In the genomic region with DNA sequence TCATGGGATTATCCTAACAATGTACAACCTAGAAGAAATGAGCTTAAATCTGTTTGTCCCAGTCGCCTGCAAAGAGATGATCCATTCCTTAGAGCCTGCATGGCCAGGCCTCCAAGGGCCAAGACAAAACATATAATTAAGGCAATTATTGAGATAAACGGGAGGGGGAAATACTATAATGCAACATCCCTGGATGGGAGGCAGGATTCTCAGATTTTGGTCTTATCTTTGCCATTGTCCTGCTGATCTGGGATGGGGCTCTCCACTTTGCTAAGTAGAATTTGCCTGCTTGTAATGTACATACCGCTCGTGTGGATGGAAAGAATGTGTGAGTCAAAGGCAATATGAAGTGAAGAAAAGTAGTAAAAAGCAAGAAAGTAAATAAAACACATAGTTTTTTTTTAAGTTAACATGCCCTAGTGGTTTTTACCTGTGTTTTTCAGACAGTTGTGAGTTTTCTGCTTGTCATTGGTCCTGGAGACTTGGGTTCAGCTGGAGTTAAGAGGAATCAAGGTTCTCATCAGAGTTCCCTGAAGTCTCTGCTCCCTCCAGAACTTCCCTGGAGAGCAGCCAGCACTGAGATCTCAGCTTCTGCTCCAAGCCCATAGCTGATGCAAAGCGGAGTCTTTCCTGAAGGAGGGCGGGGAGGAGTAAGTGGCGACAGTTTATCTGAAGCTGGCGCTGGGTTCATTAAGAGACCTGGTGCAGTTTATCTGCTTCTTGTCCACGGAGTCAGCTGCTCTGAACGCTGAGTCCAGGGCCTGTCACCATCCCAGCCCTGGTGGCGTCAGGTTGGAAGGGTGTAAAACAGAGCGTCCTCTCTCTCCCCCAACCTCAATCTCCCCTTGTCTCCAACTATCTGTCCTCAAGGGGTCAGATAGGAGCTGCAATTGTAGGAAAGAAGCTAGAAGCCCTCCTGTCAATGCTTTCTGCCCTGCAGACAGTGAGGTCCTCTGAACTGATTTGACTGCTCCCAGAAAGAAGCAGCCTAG, we compare ENCODE assay signal across 1 cellular context.
TF ChIP-seq lines count a peak whose summit lies in the region.

No MANE protein-coding gene starts in this region.

TF ChIP-seq in K562, 482 proteins besides CTCF, POLR2A, EP300 and RAD21 (continued from another document and continues in another):
- TF ChIP-seq, protein P1, sequence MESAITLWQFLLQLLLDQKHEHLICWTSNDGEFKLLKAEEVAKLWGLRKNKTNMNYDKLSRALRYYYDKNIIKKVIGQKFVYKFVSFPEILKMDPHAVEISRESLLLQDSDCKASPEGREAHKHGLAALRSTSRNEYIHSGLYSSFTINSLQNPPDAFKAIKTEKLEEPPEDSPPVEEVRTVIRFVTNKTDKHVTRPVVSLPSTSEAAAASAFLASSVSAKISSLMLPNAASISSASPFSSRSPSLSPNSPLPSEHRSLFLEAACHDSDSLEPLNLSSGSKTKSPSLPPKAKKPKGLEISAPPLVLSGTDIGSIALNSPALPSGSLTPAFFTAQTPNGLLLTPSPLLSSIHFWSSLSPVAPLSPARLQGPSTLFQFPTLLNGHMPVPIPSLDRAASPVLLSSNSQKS (CRISPR knock-in tag; IDR thresholded peaks at IDR 0.05) = no peak
- TF ChIP-seq POLR2B (IDR thresholded peaks at IDR 0.05; ENCODE audit: low read depth, partially characterized antibody) (no peak), GATAD2A (IDR thresholded peaks at IDR 0.05) (0 out of 2 replicates have a peak, but pooled peaks have one; percentile 36), FOXA3 (CRISPR knock-in tag; conservative IDR thresholded peaks at IDR 0.05 in 1 of 2, IDR thresholded peaks at IDR 0.05 in 1 of 2) (no peak), ESRRA (IDR thresholded peaks at IDR 0.05; ENCODE audit: borderline replicate concordance, low read depth) (0 out of 2 replicates have a peak, but pooled peaks have one; percentile 39), ZNF165 (CRISPR knock-in tag; IDR thresholded peaks at IDR 0.05; ENCODE audit: borderline replicate concordance) (no peak), DPF2 (IDR thresholded peaks at IDR 0.05) (peak; percentile 73), MYBL2 (IDR thresholded peaks at IDR 0.05; ENCODE audit: low read depth) (no peak), MYBL2 (CRISPR knock-in tag; IDR thresholded peaks at IDR 0.05; ENCODE audit: borderline replicate concordance) (no peak), ZEB2 (IDR thresholded peaks at IDR 0.05) (peak; percentile 84; the same call in 1 of the 2 replicates), TARDBP (IDR thresholded peaks at IDR 0.05) (no peak), MCM2 (IDR thresholded peaks at IDR 0.05; ENCODE audit: low read depth) (no peak), HDAC8 (tag; IDR thresholded peaks at IDR 0.05) (no peak), BRD9 (IDR thresholded peaks at IDR 0.05; ENCODE audit: low read depth, partially characterized antibody) (peak; percentile 13), ZNF699 (CRISPR knock-in tag; IDR thresholded peaks at IDR 0.05; ENCODE audit: insufficient replicate concordance) (no peak), SNIP1 (IDR thresholded peaks at IDR 0.05; ENCODE audit: low read depth) (no peak), ZNF133 (CRISPR knock-in tag; IDR thresholded peaks at IDR 0.05) (no peak), JUND (IDR thresholded peaks at IDR 0.05; ENCODE audit: borderline replicate concordance, low read depth, low read length) (peak; percentile 66; the same call in 1 of the 2 replicates), JUND (tag; IDR thresholded peaks at IDR 0.05; ENCODE audit: borderline replicate concordance, low read depth, low read length) (peak; percentile 24; the same call in 1 of the 3 replicates), TOE1 (IDR thresholded peaks at IDR 0.05; ENCODE audit: borderline replicate concordance) (peak; percentile 58; the same call in 1 of the 2 replicates), TOE1 (CRISPR knock-in tag; IDR thresholded peaks at IDR 0.05; ENCODE audit: borderline replicate concordance, low read depth) (no peak), SMARCE1 (IDR thresholded peaks at IDR 0.05) (no peak), RBM39 (optimal IDR thresholded peaks at IDR 0.05; ENCODE audit: low read depth, low read length) (no peak), KDM1A (IDR thresholded peaks at IDR 0.05) (peak; percentile 49 to 61), MECOM (CRISPR knock-in tag; IDR thresholded peaks at IDR 0.05) (peak; percentile 32; the same call in 1 of the 2 replicates), NBN (IDR thresholded peaks at IDR 0.05; ENCODE audit: low read depth) (0 out of 2 replicates have a peak, but pooled peaks have one; percentile 35), TEAD4 (IDR thresholded peaks at IDR 0.05; ENCODE audit: low read length) (0 out of 2 replicates have a peak, but pooled peaks have one; percentile 23), TEAD4 (CRISPR knock-in tag; IDR thresholded peaks at IDR 0.05; ENCODE audit: borderline replicate concordance) (no peak), MAZ (CRISPR knock-in tag; conservative IDR thresholded peaks at IDR 0.05 in 1 of 2, IDR thresholded peaks at IDR 0.05 in 1 of 2) (peak in 1 of 2 experiments; percentile 89; a peak in 3 of 4 replicates), HNRNPL (IDR thresholded peaks at IDR 0.05; ENCODE audit: low read depth, low read length) (no peak), SETDB1 (IDR thresholded peaks at IDR 0.05; ENCODE audit: low read length) (no peak), GABPB2 (CRISPR knock-in tag; conservative IDR thresholded peaks at IDR 0.05) (no peak), ZNF644 (tag; IDR thresholded peaks at IDR 0.05; ENCODE audit: low read depth) (0 out of 2 replicates have a peak, but pooled peaks have one; percentile 42), CBFA2T3 (IDR thresholded peaks at IDR 0.05) (peak; percentile 59; the same call in 1 of the 2 replicates), RB1 (IDR thresholded peaks at IDR 0.05; ENCODE audit: low read depth) (peak; percentile 34; the same call in 1 of the 2 replicates), PHF21A (IDR thresholded peaks at IDR 0.05; ENCODE audit: borderline replicate concordance, low read depth) (0 out of 2 replicates have a peak, but pooled peaks have one; percentile 59), CTBP1 (IDR thresholded peaks at IDR 0.05; ENCODE audit: borderline replicate concordance) (peak; percentile 98), SAFB (IDR thresholded peaks at IDR 0.05; ENCODE audit: borderline replicate concordance, low read depth, low read length) (no peak), CREB1 (IDR thresholded peaks at IDR 0.05) (no peak), CREB1 (CRISPR knock-in tag; IDR thresholded peaks at IDR 0.05) (no peak), ATF1 (CRISPR knock-in tag; IDR thresholded peaks at IDR 0.05) (no peak), ATF1 (tag; IDR thresholded peaks at IDR 0.05) (peak; percentile 53)
- TF ChIP-seq, protein P2, sequence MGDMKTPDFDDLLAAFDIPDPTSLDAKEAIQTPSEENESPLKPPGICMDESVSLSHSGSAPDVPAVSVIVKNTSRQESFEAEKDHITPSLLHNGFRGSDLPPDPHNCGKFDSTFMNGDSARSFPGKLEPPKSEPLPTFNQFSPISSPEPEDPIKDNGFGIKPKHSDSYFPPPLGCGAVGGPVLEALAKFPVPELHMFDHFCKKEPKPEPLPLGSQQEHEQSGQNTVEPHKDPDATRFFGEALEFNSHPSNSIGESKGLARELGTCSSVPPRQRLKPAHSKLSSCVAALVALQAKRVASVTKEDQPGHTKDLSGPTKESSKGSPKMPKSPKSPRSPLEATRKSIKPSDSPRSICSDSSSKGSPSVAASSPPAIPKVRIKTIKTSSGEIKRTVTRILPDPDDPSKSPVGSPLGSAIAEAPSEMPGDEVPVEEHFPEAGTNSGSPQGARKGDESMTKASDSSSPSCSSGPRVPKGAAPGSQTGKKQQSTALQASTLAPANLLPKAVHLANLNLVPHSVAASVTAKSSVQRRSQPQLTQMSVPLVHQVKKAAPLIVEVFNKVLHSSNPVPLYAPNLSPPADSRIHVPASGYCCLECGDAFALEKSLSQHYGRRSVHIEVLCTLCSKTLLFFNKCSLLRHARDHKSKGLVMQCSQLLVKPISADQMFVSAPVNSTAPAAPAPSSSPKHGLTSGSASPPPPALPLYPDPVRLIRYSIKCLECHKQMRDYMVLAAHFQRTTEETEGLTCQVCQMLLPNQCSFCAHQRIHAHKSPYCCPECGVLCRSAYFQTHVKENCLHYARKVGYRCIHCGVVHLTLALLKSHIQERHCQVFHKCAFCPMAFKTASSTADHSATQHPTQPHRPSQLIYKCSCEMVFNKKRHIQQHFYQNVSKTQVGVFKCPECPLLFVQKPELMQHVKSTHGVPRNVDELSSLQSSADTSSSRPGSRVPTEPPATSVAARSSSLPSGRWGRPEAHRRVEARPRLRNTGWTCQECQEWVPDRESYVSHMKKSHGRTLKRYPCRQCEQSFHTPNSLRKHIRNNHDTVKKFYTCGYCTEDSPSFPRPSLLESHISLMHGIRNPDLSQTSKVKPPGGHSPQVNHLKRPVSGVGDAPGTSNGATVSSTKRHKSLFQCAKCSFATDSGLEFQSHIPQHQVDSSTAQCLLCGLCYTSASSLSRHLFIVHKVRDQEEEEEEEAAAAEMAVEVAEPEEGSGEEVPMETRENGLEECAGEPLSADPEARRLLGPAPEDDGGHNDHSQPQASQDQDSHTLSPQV (IDR thresholded peaks at IDR 0.05) = peak; percentile 43; the same call in 1 of the 2 replicates
- TF ChIP-seq, protein P3, sequence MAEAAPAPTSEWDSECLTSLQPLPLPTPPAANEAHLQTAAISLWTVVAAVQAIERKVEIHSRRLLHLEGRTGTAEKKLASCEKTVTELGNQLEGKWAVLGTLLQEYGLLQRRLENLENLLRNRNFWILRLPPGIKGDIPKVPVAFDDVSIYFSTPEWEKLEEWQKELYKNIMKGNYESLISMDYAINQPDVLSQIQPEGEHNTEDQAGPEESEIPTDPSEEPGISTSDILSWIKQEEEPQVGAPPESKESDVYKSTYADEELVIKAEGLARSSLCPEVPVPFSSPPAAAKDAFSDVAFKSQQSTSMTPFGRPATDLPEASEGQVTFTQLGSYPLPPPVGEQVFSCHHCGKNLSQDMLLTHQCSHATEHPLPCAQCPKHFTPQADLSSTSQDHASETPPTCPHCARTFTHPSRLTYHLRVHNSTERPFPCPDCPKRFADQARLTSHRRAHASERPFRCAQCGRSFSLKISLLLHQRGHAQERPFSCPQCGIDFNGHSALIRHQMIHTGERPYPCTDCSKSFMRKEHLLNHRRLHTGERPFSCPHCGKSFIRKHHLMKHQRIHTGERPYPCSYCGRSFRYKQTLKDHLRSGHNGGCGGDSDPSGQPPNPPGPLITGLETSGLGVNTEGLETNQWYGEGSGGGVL (CRISPR knock-in tag; IDR thresholded peaks at IDR 0.05) = no peak
- TF ChIP-seq, protein P4, sequence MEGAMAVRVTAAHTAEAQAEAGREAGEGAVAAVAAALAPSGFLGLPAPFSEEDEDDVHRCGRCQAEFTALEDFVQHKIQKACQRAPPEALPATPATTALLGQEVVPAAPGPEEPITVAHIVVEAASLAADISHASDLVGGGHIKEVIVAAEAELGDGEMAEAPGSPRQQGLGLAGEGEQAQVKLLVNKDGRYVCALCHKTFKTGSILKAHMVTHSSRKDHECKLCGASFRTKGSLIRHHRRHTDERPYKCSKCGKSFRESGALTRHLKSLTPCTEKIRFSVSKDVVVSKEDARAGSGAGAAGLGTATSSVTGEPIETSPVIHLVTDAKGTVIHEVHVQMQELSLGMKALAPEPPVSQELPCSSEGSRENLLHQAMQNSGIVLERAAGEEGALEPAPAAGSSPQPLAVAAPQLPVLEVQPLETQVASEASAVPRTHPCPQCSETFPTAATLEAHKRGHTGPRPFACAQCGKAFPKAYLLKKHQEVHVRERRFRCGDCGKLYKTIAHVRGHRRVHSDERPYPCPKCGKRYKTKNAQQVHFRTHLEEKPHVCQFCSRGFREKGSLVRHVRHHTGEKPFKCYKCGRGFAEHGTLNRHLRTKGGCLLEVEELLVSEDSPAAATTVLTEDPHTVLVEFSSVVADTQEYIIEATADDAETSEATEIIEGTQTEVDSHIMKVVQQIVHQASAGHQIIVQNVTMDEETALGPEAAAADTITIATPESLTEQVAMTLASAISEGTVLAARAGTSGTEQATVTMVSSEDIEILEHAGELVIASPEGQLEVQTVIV (CRISPR knock-in tag; IDR thresholded peaks at IDR 0.05; ENCODE audit: borderline replicate concordance) = no peak
- TF ChIP-seq, protein P5, sequence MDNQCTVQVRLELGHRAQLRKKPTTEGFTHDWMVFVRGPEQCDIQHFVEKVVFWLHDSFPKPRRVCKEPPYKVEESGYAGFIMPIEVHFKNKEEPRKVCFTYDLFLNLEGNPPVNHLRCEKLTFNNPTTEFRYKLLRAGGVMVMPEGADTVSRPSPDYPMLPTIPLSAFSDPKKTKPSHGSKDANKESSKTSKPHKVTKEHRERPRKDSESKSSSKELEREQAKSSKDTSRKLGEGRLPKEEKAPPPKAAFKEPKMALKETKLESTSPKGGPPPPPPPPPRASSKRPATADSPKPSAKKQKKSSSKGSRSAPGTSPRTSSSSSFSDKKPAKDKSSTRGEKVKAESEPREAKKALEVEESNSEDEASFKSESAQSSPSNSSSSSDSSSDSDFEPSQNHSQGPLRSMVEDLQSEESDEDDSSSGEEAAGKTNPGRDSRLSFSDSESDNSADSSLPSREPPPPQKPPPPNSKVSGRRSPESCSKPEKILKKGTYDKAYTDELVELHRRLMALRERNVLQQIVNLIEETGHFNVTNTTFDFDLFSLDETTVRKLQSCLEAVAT (IDR thresholded peaks at IDR 0.05) = peak in 1 of 2 experiments; percentile 51; a peak in 1 of 4 replicates
- TF ChIP-seq, protein P6, sequence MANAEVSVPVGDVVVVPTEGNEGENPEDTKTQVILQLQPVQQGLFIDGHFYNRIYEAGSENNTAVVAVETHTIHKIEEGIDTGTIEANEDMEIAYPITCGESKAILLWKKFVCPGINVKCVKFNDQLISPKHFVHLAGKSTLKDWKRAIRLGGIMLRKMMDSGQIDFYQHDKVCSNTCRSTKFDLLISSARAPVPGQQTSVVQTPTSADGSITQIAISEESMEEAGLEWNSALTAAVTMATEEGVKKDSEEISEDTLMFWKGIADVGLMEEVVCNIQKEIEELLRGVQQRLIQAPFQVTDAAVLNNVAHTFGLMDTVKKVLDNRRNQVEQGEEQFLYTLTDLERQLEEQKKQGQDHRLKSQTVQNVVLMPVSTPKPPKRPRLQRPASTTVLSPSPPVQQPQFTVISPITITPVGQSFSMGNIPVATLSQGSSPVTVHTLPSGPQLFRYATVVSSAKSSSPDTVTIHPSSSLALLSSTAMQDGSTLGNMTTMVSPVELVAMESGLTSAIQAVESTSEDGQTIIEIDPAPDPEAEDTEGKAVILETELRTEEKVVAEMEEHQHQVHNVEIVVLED (CRISPR knock-in tag; IDR thresholded peaks at IDR 0.05) = peak; percentile 11; the same call in 1 of the 2 replicates
- TF ChIP-seq, protein P7, sequence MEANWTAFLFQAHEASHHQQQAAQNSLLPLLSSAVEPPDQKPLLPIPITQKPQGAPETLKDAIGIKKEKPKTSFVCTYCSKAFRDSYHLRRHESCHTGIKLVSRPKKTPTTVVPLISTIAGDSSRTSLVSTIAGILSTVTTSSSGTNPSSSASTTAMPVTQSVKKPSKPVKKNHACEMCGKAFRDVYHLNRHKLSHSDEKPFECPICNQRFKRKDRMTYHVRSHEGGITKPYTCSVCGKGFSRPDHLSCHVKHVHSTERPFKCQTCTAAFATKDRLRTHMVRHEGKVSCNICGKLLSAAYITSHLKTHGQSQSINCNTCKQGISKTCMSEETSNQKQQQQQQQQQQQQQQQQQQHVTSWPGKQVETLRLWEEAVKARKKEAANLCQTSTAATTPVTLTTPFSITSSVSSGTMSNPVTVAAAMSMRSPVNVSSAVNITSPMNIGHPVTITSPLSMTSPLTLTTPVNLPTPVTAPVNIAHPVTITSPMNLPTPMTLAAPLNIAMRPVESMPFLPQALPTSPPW (CRISPR knock-in tag; IDR thresholded peaks at IDR 0.05) = peak; percentile 72
- TF ChIP-seq, protein P8, sequence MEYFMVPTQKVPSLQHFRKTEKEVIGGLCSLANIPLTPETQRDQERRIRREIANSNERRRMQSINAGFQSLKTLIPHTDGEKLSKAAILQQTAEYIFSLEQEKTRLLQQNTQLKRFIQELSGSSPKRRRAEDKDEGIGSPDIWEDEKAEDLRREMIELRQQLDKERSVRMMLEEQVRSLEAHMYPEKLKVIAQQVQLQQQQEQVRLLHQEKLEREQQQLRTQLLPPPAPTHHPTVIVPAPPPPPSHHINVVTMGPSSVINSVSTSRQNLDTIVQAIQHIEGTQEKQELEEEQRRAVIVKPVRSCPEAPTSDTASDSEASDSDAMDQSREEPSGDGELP (CRISPR knock-in tag; IDR thresholded peaks at IDR 0.05; ENCODE audit: borderline replicate concordance) = peak; percentile 92
